21 cellular contexts compared by ENCODE assay signal in genomic region chr12:89945123-89945522, GRCh38.
"Had no signal": no experiment of that assay in that cellular context is flagged by ENCODE, and none has a peak within 500 bp of the region (broad histone marks: within the 10 kb centered on the region; RNA-seq: fewer than 3 reads in every experiment).

No MANE protein-coding gene starts in this region.

- H3K4me3 ChIP-seq: dorsolateral prefrontal cortex, heart left ventricle, ovary, testis, tibial nerve, upper lobe of right lung, vagina had no signal

- H3K9me3 ChIP-seq: heart left ventricle, ovary, testis, tibial nerve, upper lobe of right lung, vagina had no signal

- H3K27ac ChIP-seq: dorsolateral prefrontal cortex, heart left ventricle, ovary, testis, tibial nerve, upper lobe of right lung, vagina had no signal

- ATAC-seq: esophagus mucosa; heart left ventricle; left lobe of liver; right cardiac atrium; stimulated activated naive B cell treated with anti-CD40 and anti-IgM and Interleukin-4, amounts not matched to agents 10 μg/mL and 1 μg/mL and 100 μg/mL, for 72 hours; stimulated activated naive CD8-positive, alpha-beta T cell treated with anti-CD3 and anti-CD28 coated beads, Interleukin-15, amount 100 ng/mL, for 72 hours; upper lobe of right lung had no signal

- H3K9me3 Mint-ChIP-seq: stimulated activated naive CD8-positive, alpha-beta T cell treated with anti-CD3 and anti-CD28 coated beads, Interleukin-15, amount 100 ng/mL, for 72 hours had no signal

- H3K27ac Mint-ChIP-seq: stimulated activated naive B cell treated with anti-CD40 and anti-IgM and Interleukin-4, amounts not matched to agents 10 μg/mL and 1 μg/mL and 100 μg/mL, for 72 hours; stimulated activated naive CD8-positive, alpha-beta T cell treated with anti-CD3 and anti-CD28 coated beads, Interleukin-15, amount 100 ng/mL, for 72 hours had no signal

- H3K27me3 ChIP-seq: dorsolateral prefrontal cortex, heart left ventricle, ovary, testis, tibial nerve, upper lobe of right lung, vagina had no signal

- H3K27me3 Mint-ChIP-seq: stimulated activated naive B cell treated with anti-CD40 and anti-IgM and Interleukin-4, amounts not matched to agents 10 μg/mL and 1 μg/mL and 100 μg/mL, for 72 hours; stimulated activated naive CD8-positive, alpha-beta T cell treated with anti-CD3 and anti-CD28 coated beads, Interleukin-15, amount 100 ng/mL, for 72 hours had no signal

- H3K4me1 ChIP-seq: testis had no signal

- H3K36me3 ChIP-seq: heart left ventricle, ovary, tibial nerve, upper lobe of right lung, vagina had no signal

- DNase-seq: cortex of kidney; dorsolateral prefrontal cortex; effector CD8-positive, alpha-beta T cell; heart left ventricle; hippocampal formation; kidney glomerular epithelial cell; midbrain; nucleus accumbens; ovary; right cardiac atrium; stimulated activated CD4-positive, alpha-beta T cell treated with anti-CD3 and anti-CD28 coated beads, Interleukin-4, amount 100 ng/mL, for 1 hour; stimulated activated CD8-positive, alpha-beta memory T cell treated with anti-CD3 and anti-CD28 coated beads, Interleukin-4, amount 100 ng/mL, for 48 hours; stimulated activated naive B cell treated with anti-CD40 and anti-IgM and Interleukin-4, amounts not matched to agents 10 μg/mL and 1 μg/mL and 100 μg/mL, for 72 hours; stimulated activated naive CD8-positive, alpha-beta T cell treated with anti-CD3 and anti-CD28 coated beads, Interleukin-15, amount 100 ng/mL, for 72 hours; testis; upper lobe of right lung had no signal

- H3K4me3 Mint-ChIP-seq: neural crest cell; stimulated activated naive B cell treated with anti-CD40 and anti-IgM and Interleukin-4, amounts not matched to agents 10 μg/mL and 1 μg/mL and 100 μg/mL, for 72 hours; stimulated activated naive CD8-positive, alpha-beta T cell treated with anti-CD3 and anti-CD28 coated beads, Interleukin-15, amount 100 ng/mL, for 72 hours had no signal
